Comparison of ENCODE assay signal across 1 cellular context in genomic region chr1:116934586-116935207, GRCh38.
TF ChIP-seq lines count a peak whose summit lies in the region.

No MANE protein-coding gene starts in this region.

TF ChIP-seq in K562, 482 proteins besides CTCF, POLR2A, EP300 and RAD21:
- TF ChIP-seq ZNF134 (CRISPR knock-in tag; conservative IDR thresholded peaks at IDR 0.05) = no peak
- no peak for TF ChIP-seq MGA (IDR thresholded peaks at IDR 0.05)
- no peak for TF ChIP-seq ZNF780A (CRISPR knock-in tag; IDR thresholded peaks at IDR 0.05)
- TF ChIP-seq CREB3L1 (IDR thresholded peaks at IDR 0.05; ENCODE audit: borderline replicate concordance, low read depth) = no peak
- no peak for TF ChIP-seq ILF3 (IDR thresholded peaks at IDR 0.05; ENCODE audit: borderline replicate concordance)
- TF ChIP-seq DIDO1 (tag; IDR thresholded peaks at IDR 0.05; ENCODE audit: low read depth) = no peak
- peak; percentile 74 for TF ChIP-seq ATF3 (IDR thresholded peaks at IDR 0.05)
- no peak for TF ChIP-seq ATF3 (CRISPR knock-in tag; conservative IDR thresholded peaks at IDR 0.05)
- TF ChIP-seq DEAF1 (CRISPR knock-in tag; IDR thresholded peaks at IDR 0.05) = 0 out of 2 replicates have a peak, but pooled peaks have one; percentile 30
- no peak for TF ChIP-seq RBM34 (IDR thresholded peaks at IDR 0.05; ENCODE audit: borderline replicate concordance, insufficient read depth, low read length)
- peak; percentile 92 for TF ChIP-seq CEBPB (tag; IDR thresholded peaks at IDR 0.05)
- no peak for TF ChIP-seq PYGO2 (tag; IDR thresholded peaks at IDR 0.05)
- peak; percentile 53; the same call in 1 of the 2 replicates for TF ChIP-seq CEBPG (CRISPR knock-in tag; IDR thresholded peaks at IDR 0.05)
- peak; percentile 68 to 79 for TF ChIP-seq CEBPG (tag; conservative IDR thresholded peaks at IDR 0.05 in 1 of 2, IDR thresholded peaks at IDR 0.05 in 1 of 2)
- TF ChIP-seq ATF7 (IDR thresholded peaks at IDR 0.05) = peak; percentile 60; the same call in 1 of the 2 replicates
- TF ChIP-seq NFRKB (IDR thresholded peaks at IDR 0.05; ENCODE audit: low read depth) = no peak
- TF ChIP-seq ZNF354B (CRISPR knock-in tag; IDR thresholded peaks at IDR 0.05) = peak; percentile 60; the same call in 1 of the 2 replicates
- TF ChIP-seq ZNF184 (CRISPR knock-in tag; IDR thresholded peaks at IDR 0.05) = no peak
- TF ChIP-seq ZNF778 (CRISPR knock-in tag; IDR thresholded peaks at IDR 0.05) = no peak
- no peak for TF ChIP-seq FOXK1 (CRISPR knock-in tag; IDR thresholded peaks at IDR 0.05; ENCODE audit: borderline replicate concordance)
- no peak for TF ChIP-seq HNRNPUL1 (IDR thresholded peaks at IDR 0.05; ENCODE audit: low read length)
- TF ChIP-seq IRF1 (CRISPR knock-in tag; IDR thresholded peaks at IDR 0.05; ENCODE audit: borderline replicate concordance) = no peak
- TF ChIP-seq SMAD4 (CRISPR knock-in tag; conservative IDR thresholded peaks at IDR 0.05) = no peak
- no peak for TF ChIP-seq ZBTB2 (IDR thresholded peaks at IDR 0.05)
- TF ChIP-seq POLR2G (IDR thresholded peaks at IDR 0.05; ENCODE audit: low read depth, low read length) = no peak
TF ChIP-seq in K562: peak in this region for 6.
